1 cellular context compared by ENCODE assay signal in genomic region chr7:5494683-5495561, GRCh38.
TF ChIP-seq lines count a peak whose summit lies in the region.

No MANE protein-coding gene starts in this region.

TF ChIP-seq in HepG2, 621 proteins besides CTCF, POLR2A, EP300 and RAD21 (continued from another document and continues in another):
- TF ChIP-seq, protein P1, sequence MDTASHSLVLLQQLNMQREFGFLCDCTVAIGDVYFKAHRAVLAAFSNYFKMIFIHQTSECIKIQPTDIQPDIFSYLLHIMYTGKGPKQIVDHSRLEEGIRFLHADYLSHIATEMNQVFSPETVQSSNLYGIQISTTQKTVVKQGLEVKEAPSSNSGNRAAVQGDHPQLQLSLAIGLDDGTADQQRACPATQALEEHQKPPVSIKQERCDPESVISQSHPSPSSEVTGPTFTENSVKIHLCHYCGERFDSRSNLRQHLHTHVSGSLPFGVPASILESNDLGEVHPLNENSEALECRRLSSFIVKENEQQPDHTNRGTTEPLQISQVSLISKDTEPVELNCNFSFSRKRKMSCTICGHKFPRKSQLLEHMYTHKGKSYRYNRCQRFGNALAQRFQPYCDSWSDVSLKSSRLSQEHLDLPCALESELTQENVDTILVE (CRISPR knock-in tag; IDR thresholded peaks at IDR 0.05), result 0 out of 2 replicates have a peak, but pooled peaks have one; percentile 50
- no peak for TF ChIP-seq IRF2 (CRISPR knock-in tag; IDR thresholded peaks at IDR 0.05)
- 0 out of 2 replicates have a peak, but pooled peaks have one; percentile 14 for TF ChIP-seq ERF (CRISPR knock-in tag; IDR thresholded peaks at IDR 0.05)
- TF ChIP-seq, protein P2, sequence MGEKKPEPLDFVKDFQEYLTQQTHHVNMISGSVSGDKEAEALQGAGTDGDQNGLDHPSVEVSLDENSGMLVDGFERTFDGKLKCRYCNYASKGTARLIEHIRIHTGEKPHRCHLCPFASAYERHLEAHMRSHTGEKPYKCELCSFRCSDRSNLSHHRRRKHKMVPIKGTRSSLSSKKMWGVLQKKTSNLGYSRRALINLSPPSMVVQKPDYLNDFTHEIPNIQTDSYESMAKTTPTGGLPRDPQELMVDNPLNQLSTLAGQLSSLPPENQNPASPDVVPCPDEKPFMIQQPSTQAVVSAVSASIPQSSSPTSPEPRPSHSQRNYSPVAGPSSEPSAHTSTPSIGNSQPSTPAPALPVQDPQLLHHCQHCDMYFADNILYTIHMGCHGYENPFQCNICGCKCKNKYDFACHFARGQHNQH (CRISPR knock-in tag; IDR thresholded peaks at IDR 0.05), result 0 out of 2 replicates have a peak, but pooled peaks have one; percentile 39
- TF ChIP-seq ZNF12 (CRISPR knock-in tag; IDR thresholded peaks at IDR 0.05), result no peak
- TF ChIP-seq ZNF317 (CRISPR knock-in tag; IDR thresholded peaks at IDR 0.05), result no peak
- no peak for TF ChIP-seq KMT2B (CRISPR knock-in tag; IDR thresholded peaks at IDR 0.05)
- TF ChIP-seq PAX8 (CRISPR knock-in tag; IDR thresholded peaks at IDR 0.05; ENCODE audit: borderline replicate concordance), result no peak
- TF ChIP-seq, protein P3, sequence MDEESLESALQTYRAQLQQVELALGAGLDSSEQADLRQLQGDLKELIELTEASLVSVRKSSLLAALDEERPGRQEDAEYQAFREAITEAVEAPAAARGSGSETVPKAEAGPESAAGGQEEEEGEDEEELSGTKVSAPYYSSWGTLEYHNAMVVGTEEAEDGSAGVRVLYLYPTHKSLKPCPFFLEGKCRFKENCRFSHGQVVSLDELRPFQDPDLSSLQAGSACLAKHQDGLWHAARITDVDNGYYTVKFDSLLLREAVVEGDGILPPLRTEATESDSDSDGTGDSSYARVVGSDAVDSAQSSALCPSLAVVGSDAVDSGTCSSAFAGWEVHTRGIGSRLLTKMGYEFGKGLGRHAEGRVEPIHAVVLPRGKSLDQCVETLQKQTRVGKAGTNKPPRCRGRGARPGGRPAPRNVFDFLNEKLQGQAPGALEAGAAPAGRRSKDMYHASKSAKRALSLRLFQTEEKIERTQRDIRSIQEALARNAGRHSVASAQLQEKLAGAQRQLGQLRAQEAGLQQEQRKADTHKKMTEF (CRISPR knock-in tag; IDR thresholded peaks at IDR 0.05), result peak; percentile 47; the same call in 1 of the 2 replicates
- TF ChIP-seq SMC3 (IDR thresholded peaks at IDR 0.05; ENCODE audit: low read length), result peak; percentile 76
- TF ChIP-seq, protein P4, sequence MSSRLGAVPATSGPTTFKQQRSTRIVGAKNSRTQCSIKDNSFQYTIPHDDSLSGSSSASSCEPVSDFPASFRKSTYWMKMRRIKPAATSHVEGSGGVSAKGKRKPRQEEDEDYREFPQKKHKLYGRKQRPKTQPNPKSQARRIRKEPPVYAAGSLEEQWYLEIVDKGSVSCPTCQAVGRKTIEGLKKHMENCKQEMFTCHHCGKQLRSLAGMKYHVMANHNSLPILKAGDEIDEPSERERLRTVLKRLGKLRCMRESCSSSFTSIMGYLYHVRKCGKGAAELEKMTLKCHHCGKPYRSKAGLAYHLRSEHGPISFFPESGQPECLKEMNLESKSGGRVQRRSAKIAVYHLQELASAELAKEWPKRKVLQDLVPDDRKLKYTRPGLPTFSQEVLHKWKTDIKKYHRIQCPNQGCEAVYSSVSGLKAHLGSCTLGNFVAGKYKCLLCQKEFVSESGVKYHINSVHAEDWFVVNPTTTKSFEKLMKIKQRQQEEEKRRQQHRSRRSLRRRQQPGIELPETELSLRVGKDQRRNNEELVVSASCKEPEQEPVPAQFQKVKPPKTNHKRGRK (CRISPR knock-in tag; IDR thresholded peaks at IDR 0.05), result 0 out of 2 replicates have a peak, but pooled peaks have one; percentile 40
- TF ChIP-seq ZC3H4 (CRISPR knock-in tag; IDR thresholded peaks at IDR 0.05; ENCODE audit: borderline replicate concordance), result no peak
- no peak for TF ChIP-seq ZNF263 (CRISPR knock-in tag; IDR thresholded peaks at IDR 0.05)
- no peak for TF ChIP-seq ZKSCAN8 (CRISPR knock-in tag; IDR thresholded peaks at IDR 0.05; ENCODE audit: borderline replicate concordance)
- TF ChIP-seq ZNF839 (CRISPR knock-in tag; IDR thresholded peaks at IDR 0.05; ENCODE audit: borderline replicate concordance), result no peak
- TF ChIP-seq, protein P5, sequence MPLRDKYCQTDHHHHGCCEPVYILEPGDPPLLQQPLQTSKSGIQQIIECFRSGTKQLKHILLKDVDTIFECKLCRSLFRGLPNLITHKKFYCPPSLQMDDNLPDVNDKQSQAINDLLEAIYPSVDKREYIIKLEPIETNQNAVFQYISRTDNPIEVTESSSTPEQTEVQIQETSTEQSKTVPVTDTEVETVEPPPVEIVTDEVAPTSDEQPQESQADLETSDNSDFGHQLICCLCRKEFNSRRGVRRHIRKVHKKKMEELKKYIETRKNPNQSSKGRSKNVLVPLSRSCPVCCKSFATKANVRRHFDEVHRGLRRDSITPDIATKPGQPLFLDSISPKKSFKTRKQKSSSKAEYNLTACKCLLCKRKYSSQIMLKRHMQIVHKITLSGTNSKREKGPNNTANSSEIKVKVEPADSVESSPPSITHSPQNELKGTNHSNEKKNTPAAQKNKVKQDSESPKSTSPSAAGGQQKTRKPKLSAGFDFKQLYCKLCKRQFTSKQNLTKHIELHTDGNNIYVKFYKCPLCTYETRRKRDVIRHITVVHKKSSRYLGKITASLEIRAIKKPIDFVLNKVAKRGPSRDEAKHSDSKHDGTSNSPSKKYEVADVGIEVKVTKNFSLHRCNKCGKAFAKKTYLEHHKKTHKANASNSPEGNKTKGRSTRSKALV (CRISPR knock-in tag; IDR thresholded peaks at IDR 0.05), result no peak
- TF ChIP-seq U2AF1 (optimal IDR thresholded peaks at IDR 0.05; ENCODE audit: low read depth, low read length), result no peak
- TF ChIP-seq ZSCAN9 (CRISPR knock-in tag; IDR thresholded peaks at IDR 0.05; ENCODE audit: borderline replicate concordance), result no peak
- TF ChIP-seq SRSF9 (IDR thresholded peaks at IDR 0.05; ENCODE audit: borderline replicate concordance, insufficient read depth, low read depth, low read length, poor library complexity, severe bottlenecking), result no peak
- TF ChIP-seq ZNF878 (CRISPR knock-in tag; IDR thresholded peaks at IDR 0.05), result no peak
- TF ChIP-seq ZMYM3 (CRISPR knock-in tag; IDR thresholded peaks at IDR 0.05), result no peak
- no peak for TF ChIP-seq ZNF740 (CRISPR knock-in tag; IDR thresholded peaks at IDR 0.05)
- no peak for TF ChIP-seq ZNF761 (CRISPR knock-in tag; conservative IDR thresholded peaks at IDR 0.05)
- no peak for TF ChIP-seq ZBTB7A (CRISPR knock-in tag; IDR thresholded peaks at IDR 0.05)
- no peak for TF ChIP-seq HNRNPH1 (optimal IDR thresholded peaks at IDR 0.05; ENCODE audit: low read depth, low read length)
- TF ChIP-seq, protein P6, sequence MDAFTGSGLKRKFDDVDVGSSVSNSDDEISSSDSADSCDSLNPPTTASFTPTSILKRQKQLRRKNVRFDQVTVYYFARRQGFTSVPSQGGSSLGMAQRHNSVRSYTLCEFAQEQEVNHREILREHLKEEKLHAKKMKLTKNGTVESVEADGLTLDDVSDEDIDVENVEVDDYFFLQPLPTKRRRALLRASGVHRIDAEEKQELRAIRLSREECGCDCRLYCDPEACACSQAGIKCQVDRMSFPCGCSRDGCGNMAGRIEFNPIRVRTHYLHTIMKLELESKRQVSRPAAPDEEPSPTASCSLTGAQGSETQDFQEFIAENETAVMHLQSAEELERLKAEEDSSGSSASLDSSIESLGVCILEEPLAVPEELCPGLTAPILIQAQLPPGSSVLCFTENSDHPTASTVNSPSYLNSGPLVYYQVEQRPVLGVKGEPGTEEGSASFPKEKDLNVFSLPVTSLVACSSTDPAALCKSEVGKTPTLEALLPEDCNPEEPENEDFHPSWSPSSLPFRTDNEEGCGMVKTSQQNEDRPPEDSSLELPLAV (CRISPR knock-in tag; conservative IDR thresholded peaks at IDR 0.05; ENCODE audit: low read depth), result no peak
- TF ChIP-seq ZSCAN29 (CRISPR knock-in tag; conservative IDR thresholded peaks at IDR 0.05), result no peak
- no peak for TF ChIP-seq FIP1L1 (IDR thresholded peaks at IDR 0.05; ENCODE audit: borderline replicate concordance, insufficient read depth, low read depth, low read length)
- TF ChIP-seq, protein P7, sequence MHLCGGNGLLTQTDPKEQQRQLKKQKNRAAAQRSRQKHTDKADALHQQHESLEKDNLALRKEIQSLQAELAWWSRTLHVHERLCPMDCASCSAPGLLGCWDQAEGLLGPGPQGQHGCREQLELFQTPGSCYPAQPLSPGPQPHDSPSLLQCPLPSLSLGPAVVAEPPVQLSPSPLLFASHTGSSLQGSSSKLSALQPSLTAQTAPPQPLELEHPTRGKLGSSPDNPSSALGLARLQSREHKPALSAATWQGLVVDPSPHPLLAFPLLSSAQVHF (CRISPR knock-in tag; IDR thresholded peaks at IDR 0.05), result no peak
- TF ChIP-seq ZFP1 (CRISPR knock-in tag; IDR thresholded peaks at IDR 0.05), result no peak
- TF ChIP-seq ZNF30 (CRISPR knock-in tag; IDR thresholded peaks at IDR 0.05), result no peak
- TF ChIP-seq RBM22 (optimal IDR thresholded peaks at IDR 0.05; ENCODE audit: low read length), result no peak
- TF ChIP-seq KDM5A (IDR thresholded peaks at IDR 0.05; ENCODE audit: borderline replicate concordance, low read length), result no peak
- TF ChIP-seq MTA3 (CRISPR knock-in tag; IDR thresholded peaks at IDR 0.05), result no peak
- TF ChIP-seq ZBTB20 (CRISPR knock-in tag; IDR thresholded peaks at IDR 0.05; ENCODE audit: borderline replicate concordance, low read depth), result no peak
- TF ChIP-seq, protein P8, sequence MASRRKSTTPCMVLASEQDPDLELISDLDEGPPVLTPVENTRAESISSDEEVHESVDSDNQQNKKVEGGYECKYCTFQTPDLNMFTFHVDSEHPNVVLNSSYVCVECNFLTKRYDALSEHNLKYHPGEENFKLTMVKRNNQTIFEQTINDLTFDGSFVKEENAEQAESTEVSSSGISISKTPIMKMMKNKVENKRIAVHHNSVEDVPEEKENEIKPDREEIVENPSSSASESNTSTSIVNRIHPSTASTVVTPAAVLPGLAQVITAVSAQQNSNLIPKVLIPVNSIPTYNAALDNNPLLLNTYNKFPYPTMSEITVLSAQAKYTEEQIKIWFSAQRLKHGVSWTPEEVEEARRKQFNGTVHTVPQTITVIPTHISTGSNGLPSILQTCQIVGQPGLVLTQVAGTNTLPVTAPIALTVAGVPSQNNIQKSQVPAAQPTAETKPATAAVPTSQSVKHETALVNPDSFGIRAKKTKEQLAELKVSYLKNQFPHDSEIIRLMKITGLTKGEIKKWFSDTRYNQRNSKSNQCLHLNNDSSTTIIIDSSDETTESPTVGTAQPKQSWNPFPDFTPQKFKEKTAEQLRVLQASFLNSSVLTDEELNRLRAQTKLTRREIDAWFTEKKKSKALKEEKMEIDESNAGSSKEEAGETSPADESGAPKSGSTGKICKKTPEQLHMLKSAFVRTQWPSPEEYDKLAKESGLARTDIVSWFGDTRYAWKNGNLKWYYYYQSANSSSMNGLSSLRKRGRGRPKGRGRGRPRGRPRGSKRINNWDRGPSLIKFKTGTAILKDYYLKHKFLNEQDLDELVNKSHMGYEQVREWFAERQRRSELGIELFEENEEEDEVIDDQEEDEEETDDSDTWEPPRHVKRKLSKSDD (CRISPR knock-in tag; IDR thresholded peaks at IDR 0.05; ENCODE audit: low read depth), result no peak
- TF ChIP-seq ZNF605 (CRISPR knock-in tag; IDR thresholded peaks at IDR 0.05), result no peak
- no peak for TF ChIP-seq ZXDC (CRISPR knock-in tag; IDR thresholded peaks at IDR 0.05)
- TF ChIP-seq ZNF326 (CRISPR knock-in tag; IDR thresholded peaks at IDR 0.05; ENCODE audit: borderline replicate concordance), result no peak
- peak; percentile 49 for TF ChIP-seq SAP130 (CRISPR knock-in tag; IDR thresholded peaks at IDR 0.05; ENCODE audit: low read depth)
- TF ChIP-seq HNF4G (IDR thresholded peaks at IDR 0.05; ENCODE audit: borderline replicate concordance, low read depth, low read length), result no peak
- no peak for TF ChIP-seq HNF4G (CRISPR knock-in tag; IDR thresholded peaks at IDR 0.05; ENCODE audit: borderline replicate concordance, low read depth)
- TF ChIP-seq TRAFD1 (CRISPR knock-in tag; IDR thresholded peaks at IDR 0.05; ENCODE audit: borderline replicate concordance), result no peak
- TF ChIP-seq ZNF737 (CRISPR knock-in tag; IDR thresholded peaks at IDR 0.05; ENCODE audit: borderline replicate concordance), result no peak
- TF ChIP-seq, protein P9, sequence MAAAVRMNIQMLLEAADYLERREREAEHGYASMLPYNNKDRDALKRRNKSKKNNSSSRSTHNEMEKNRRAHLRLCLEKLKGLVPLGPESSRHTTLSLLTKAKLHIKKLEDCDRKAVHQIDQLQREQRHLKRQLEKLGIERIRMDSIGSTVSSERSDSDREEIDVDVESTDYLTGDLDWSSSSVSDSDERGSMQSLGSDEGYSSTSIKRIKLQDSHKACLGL (CRISPR knock-in tag; IDR thresholded peaks at IDR 0.05), result no peak; the same call in 1 of the 2 replicates
- TF ChIP-seq ZMAT3 (CRISPR knock-in tag; conservative IDR thresholded peaks at IDR 0.05), result no peak
